9 cellular contexts compared by ENCODE assay signal in genomic region chr2:10939058-10939457, GRCh38. TPM values are rescaled to one million over a fixed set of nuclear protein-coding genes. Genes with fewer than 3 reads are reported as not detected.
"Had no signal": no experiment of that assay in that cellular context is flagged by ENCODE, and none has a peak within 500 bp of the region (broad histone marks: within the 10 kb centered on the region; RNA-seq: fewer than 3 reads in every experiment).

No MANE protein-coding gene starts in this region.

- DNase-seq: H9, HCEC 1CT, HFFc6, KG1 had no signal

- H3K4me3 Mint-ChIP-seq: GM23338, H9, HFFc6, IgD-negative memory B cell had no signal

- FAIRE-seq: H1, H54, HTR-8/SVneo had no signal

- H3K4me2 ChIP-seq: GM23338 had no signal

- ATAC-seq: GM23338 had no signal

- H3K27ac Mint-ChIP-seq: GM23338, H9, HFFc6, IgD-negative memory B cell had no signal

- H3K36me3 Mint-ChIP-seq: IgD-negative memory B cell had no signal

- H2AFZ ChIP-seq: GM23338 had no signal

- H3K4me1 Mint-ChIP-seq: IgD-negative memory B cell had no signal

- H3K4me3 ChIP-seq: GM23338 had no signal

RNA-seq across cellular contexts. Expression of gene KCNF1, which starts 27.3 kb away (rescaled TPM):
- polyA plus RNA-seq: IgD-negative memory B cell had no signal
